16 cellular contexts compared by ENCODE assay signal in genomic region chr2:174280596-174280995, GRCh38.
"Had no signal": no experiment of that assay in that cellular context is flagged by ENCODE, and none has a peak within 500 bp of the region (broad histone marks: within the 10 kb centered on the region; RNA-seq: fewer than 3 reads in every experiment).

No MANE protein-coding gene starts in this region.

- DNase-seq: colonic mucosa; dermis blood vessel endothelial cell; effector memory CD8-positive, alpha-beta T cell; foreskin fibroblast; gastrocnemius medialis; head of caudate nucleus; naive B cell; right lobe of liver; stimulated activated CD4-positive, alpha-beta T cell treated with anti-CD3 and anti-CD28 coated beads, Interleukin-12 subunit alpha, Interleukin-12 subunit beta, amount 100 ng/mL, for 4 hours; stimulated activated CD4-positive, alpha-beta T cell treated with anti-CD3 and anti-CD28 coated beads, Interleukin-1b, Interleukin-23, amount 100 ng/mL, for 48 hours; stimulated activated CD4-positive, alpha-beta T cell treated with anti-CD3 and anti-CD28 coated beads, Interleukin-4, amount 100 ng/mL, for 1 hour; stimulated activated CD8-positive, alpha-beta memory T cell treated with anti-CD3 and anti-CD28 coated beads, Interleukin-4, amount 100 ng/mL, for 48 hours; stimulated activated naive CD4-positive, alpha-beta T cell; stomach; thyroid gland; trophoblast cell had no signal
